Comparison of ENCODE assay signal across 16 cellular contexts in genomic region chr12:68453278-68453677, GRCh38.
DNase-seq lines count a peak whose midpoint lies in the region; ATAC-seq and TF ChIP-seq lines count a peak whose summit lies in the region.
"Had no signal": no experiment of that assay in that cellular context is flagged by ENCODE, and none has a peak within 500 bp of the region (broad histone marks: within the 10 kb centered on the region; RNA-seq: fewer than 3 reads in every experiment).

No MANE protein-coding gene starts in this region.

- no peak for DNase-seq in activated CD4-positive, alpha-beta T cell treated with anti-CD3 and anti-CD28 coated beads, Interleukin-2, amount 10 ng/mL, durations not matched to agents 7 days and 5 days
- no peak for DNase-seq in activated CD4-positive, alpha-beta T cell treated with anti-CD3 and anti-CD28 coated beads, Interleukin-2, amount 50 U/mL, for 4 hours
- no peak for DNase-seq in CD4-positive, alpha-beta T cell
- DNase-seq in T-helper 17 cell, result no peak
- DNase-seq in naive thymus-derived CD8-positive, alpha-beta T cell, result no peak
- DNase-seq in uterus, result no peak
- no peak for DNase-seq in NCI-H446 (lab: John Stamatoyannopoulos, UW)
- DNase-seq: HFFc6, NCI-H1048, NCI-H146, NCI-H226, PC-3 had no signal

- TF ChIP-seq POLR2A in uterus (IDR thresholded peaks at IDR 0.05), result no peak

- no peaks in the 10 kb centered on the region for H3K36me3 ChIP-seq in uterus

- peaks cover 25% of the 10 kb centered on the region for H3K36me3 Mint-ChIP-seq in activated CD4-positive, alpha-beta T cell treated with anti-CD3 and anti-CD28 coated beads, Interleukin-2, amount 10 ng/mL, durations not matched to agents 7 days and 5 days (ENCODE audit: low read depth)
- no peaks in the 10 kb centered on the region for H3K36me3 Mint-ChIP-seq in CD4-positive, alpha-beta T cell (ENCODE audit: low read depth)
- no peaks in the 10 kb centered on the region for H3K36me3 Mint-ChIP-seq in T-helper 17 cell (ENCODE audit: low read depth)
- H3K36me3 Mint-ChIP-seq in naive thymus-derived CD8-positive, alpha-beta T cell, result no peaks in the 10 kb centered on the region

- H3K4me3 Mint-ChIP-seq in activated CD4-positive, alpha-beta T cell treated with anti-CD3 and anti-CD28 coated beads, Interleukin-2, amount 10 ng/mL, durations not matched to agents 7 days and 5 days, result no peak overlapping the region
- H3K4me3 Mint-ChIP-seq in CD4-positive, alpha-beta T cell, result no peak overlapping the region
- H3K4me3 Mint-ChIP-seq in T-helper 17 cell, result peak overlapping the region; percentile 39
- H3K4me3 Mint-ChIP-seq in naive thymus-derived CD8-positive, alpha-beta T cell, result peak overlapping the region in 3 of 10 donors; percentile 13 to 67 (median 28)
- H3K4me3 Mint-ChIP-seq: HFFc6 had no signal

- peaks cover 84% of the 10 kb centered on the region for H3K4me1 Mint-ChIP-seq in activated CD4-positive, alpha-beta T cell treated with anti-CD3 and anti-CD28 coated beads, Interleukin-2, amount 10 ng/mL, durations not matched to agents 7 days and 5 days
- H3K4me1 Mint-ChIP-seq in CD4-positive, alpha-beta T cell (ENCODE audit: low read depth), result peaks cover 93% of the 10 kb centered on the region
- peaks cover 65% of the 10 kb centered on the region for H3K4me1 Mint-ChIP-seq in T-helper 17 cell
- H3K4me1 Mint-ChIP-seq in naive thymus-derived CD8-positive, alpha-beta T cell, result peaks cover 46 to 87% (median 80%) of the 10 kb centered on the region in 4 donors

- H3K27ac Mint-ChIP-seq in activated CD4-positive, alpha-beta T cell treated with anti-CD3 and anti-CD28 coated beads, Interleukin-2, amount 10 ng/mL, durations not matched to agents 7 days and 5 days, result peak overlapping the region; percentile 95
- H3K27ac Mint-ChIP-seq in CD4-positive, alpha-beta T cell, result peak overlapping the region; percentile 79
- H3K27ac Mint-ChIP-seq in T-helper 17 cell, result peak overlapping the region; percentile 91
- peak overlapping the region in 8 of 10 donors; percentile 0 to 89 (median 60) for H3K27ac Mint-ChIP-seq in naive thymus-derived CD8-positive, alpha-beta T cell
- H3K27ac Mint-ChIP-seq: HFFc6 had no signal

- no peaks in the 10 kb centered on the region for H3K27me3 Mint-ChIP-seq in activated CD4-positive, alpha-beta T cell treated with anti-CD3 and anti-CD28 coated beads, Interleukin-2, amount 10 ng/mL, durations not matched to agents 7 days and 5 days
- no peaks in the 10 kb centered on the region for H3K27me3 Mint-ChIP-seq in CD4-positive, alpha-beta T cell
- no peaks in the 10 kb centered on the region for H3K27me3 Mint-ChIP-seq in T-helper 17 cell
- H3K27me3 Mint-ChIP-seq in naive thymus-derived CD8-positive, alpha-beta T cell, result no peaks in the 10 kb centered on the region

- CTCF ChIA-PET in activated CD4-positive, alpha-beta T cell treated with anti-CD3 and anti-CD28 coated beads, Interleukin-2, amount 10 ng/mL, durations not matched to agents 7 days and 5 days (lab: Charles Lee), result interaction anchor here (1.2 to 2.2 kb wide), 4 partner anchors 10 to 26 kb away, joined by 3 to 7 read pairs (median 6); no protein-coding TSS in a partner anchor
- CTCF ChIA-PET in CD4-positive, alpha-beta T cell (lab: Charles Lee), result no interaction called here

- H3K4me1 ChIP-seq in uterus, result peaks cover 6 to 12% of the 10 kb centered on the region in 2 donors
- H3K4me1 ChIP-seq: A549 had no signal

- H3K9me3 Mint-ChIP-seq in activated CD4-positive, alpha-beta T cell treated with anti-CD3 and anti-CD28 coated beads, Interleukin-2, amount 10 ng/mL, durations not matched to agents 7 days and 5 days, result peaks cover 17% of the 10 kb centered on the region
- H3K9me3 Mint-ChIP-seq in CD4-positive, alpha-beta T cell, result peaks cover 2% of the 10 kb centered on the region
- H3K9me3 Mint-ChIP-seq in naive thymus-derived CD8-positive, alpha-beta T cell, result peaks cover 0 to 4% (median 0%) of the 10 kb centered on the region in 9 donors
- H3K9me3 Mint-ChIP-seq: HFFc6 had no signal

- no peak overlapping the region for H3K27ac ChIP-seq in CD4-positive, alpha-beta T cell (ENCODE audit: low read depth, low read length)
- no peak overlapping the region for H3K27ac ChIP-seq in uterus
- H3K27ac ChIP-seq: A549, HL-60 had no signal

- no peaks in the 10 kb centered on the region for H3K9me3 ChIP-seq in CD4-positive, alpha-beta T cell (ENCODE audit: control insufficient read depth, low read length)
- H3K9me3 ChIP-seq in T-helper 17 cell (ENCODE audit: control insufficient read depth, low read length, poor library complexity, severe bottlenecking) (no peaks in the 10 kb centered on the region), uterus (no peaks in the 10 kb centered on the region)
- H3K9me3 ChIP-seq: A549 had no signal

- H3K27me3 ChIP-seq in CD4-positive, alpha-beta T cell (ENCODE audit: control insufficient read depth, insufficient read depth, low read length), result no peaks in the 10 kb centered on the region
- no peaks in the 10 kb centered on the region for H3K27me3 ChIP-seq in uterus

- no peak for TF ChIP-seq CTCF in CD4-positive, alpha-beta T cell (IDR thresholded peaks at IDR 0.05)
- no peak for TF ChIP-seq CTCF in uterus (IDR thresholded peaks at IDR 0.05)

- POLR2A ChIA-PET in activated CD4-positive, alpha-beta T cell treated with anti-CD3 and anti-CD28 coated beads, Interleukin-2, amount 10 ng/mL, durations not matched to agents 7 days and 5 days (lab: Charles Lee), result interaction anchor here (0.5 kb wide), 1 partner anchor 159 kb away, joined by 3 read pairs; no protein-coding TSS in a partner anchor
- POLR2A ChIA-PET in CD4-positive, alpha-beta T cell (lab: Charles Lee), result no interaction called here
- POLR2A ChIA-PET in naive thymus-derived CD8-positive, alpha-beta T cell (lab: Charles Lee), result interaction anchor here (0.6 to 2.0 kb wide), 2 partner anchors 157 to 218 kb away, joined by 3 to 5 read pairs; partner anchors contain the start of gene RAP1B

- no peak for ATAC-seq in CD4-positive, alpha-beta T cell (ENCODE audit: poor library complexity)
- ATAC-seq in T-helper 17 cell, result no peak
- no peak for ATAC-seq in naive thymus-derived CD8-positive, alpha-beta T cell
- no peak for ATAC-seq in HG03039 (IDR thresholded peaks at IDR 0.05; ENCODE audit: unreplicated experiment)
- ATAC-seq: A549, K562, PC-3 had no signal

- no peak overlapping the region for H3K4me3 ChIP-seq in uterus
- H3K4me3 ChIP-seq: A549, K562 had no signal

- intact Hi-C loops in CD4-positive, alpha-beta T cell (cut with DNase I, micrococcal nuclease), result no loop called here
- intact Hi-C loops in uterus (cut with DNase I; ENCODE audit: low total_unique reads), result no loop called here
